In genomic region chr5:133059621-133060020, GRCh38 we compare ENCODE assay signal across 15 cellular contexts. TPM values are rescaled to one million over a fixed set of nuclear protein-coding genes. Genes with fewer than 3 reads are reported as not detected.
DNase-seq lines count a peak whose midpoint lies in the region; ATAC-seq and TF ChIP-seq lines count a peak whose summit lies in the region.
"Had no signal": no experiment of that assay in that cellular context is flagged by ENCODE, and none has a peak within 500 bp of the region (broad histone marks: within the 10 kb centered on the region; RNA-seq: fewer than 3 reads in every experiment).

No MANE protein-coding gene starts in this region.

- no peak overlapping the region for H3K4me2 ChIP-seq in SK-N-SH
- H3K4me2 ChIP-seq: A549 had no signal

- intact Hi-C loops in lower lobe of right lung (cut with DNase I) (no loop called here), dorsolateral prefrontal cortex (cut with DNase I) (loop anchor here in 1 of 2 donors (10.0 kb wide), 1 partner anchor 195 kb away; the partner anchor contains the start of genes GDF9 and UQCRQ)

- TF ChIP-seq RAD21 in SK-N-SH (IDR thresholded peaks at IDR 0.05; ENCODE audit: low read length), result no peak

- CTCF ChIA-PET in SK-N-SH (lab: Yijun Ruan, JAX), result interaction anchor here (0.6 kb wide), 1 partner anchor 350 kb away, joined by 4 read pairs; no protein-coding TSS in a partner anchor

- H3K36me3 ChIP-seq in lower lobe of right lung, result no peaks in the 10 kb centered on the region
- H3K36me3 ChIP-seq in SK-N-SH (replicated peaks in 1 of 2; ENCODE audit: control insufficient read depth in 1 of 2, insufficient read depth in 2 of 2, low read length in 1 of 2), result peaks cover 1 to 11% of the 10 kb centered on the region in 2 experiments

- no peak overlapping the region for H3K4me3 ChIP-seq in lower lobe of right lung
- H3K4me3 ChIP-seq in SK-N-SH (ENCODE audit: low read depth in 2 of 2, low read length in 1 of 2), result no peak overlapping the region
- H3K4me3 ChIP-seq in dorsolateral prefrontal cortex, result no peak overlapping the region
- H3K4me3 ChIP-seq: A549, GM23248 had no signal

- H3K4me1 Mint-ChIP-seq in activated naive CD8-positive, alpha-beta T cell (ENCODE audit: low read depth), result peaks cover 65% of the 10 kb centered on the region
- H3K4me1 Mint-ChIP-seq in activated naive CD8-positive, alpha-beta T cell treated with anti-CD3 and anti-CD28 coated beads, Interleukin-2, amount 50 U/mL, for 24 hours, result peaks cover 55% of the 10 kb centered on the region
- H3K4me1 Mint-ChIP-seq in immature natural killer cell, result peaks cover 50 to 67% of the 10 kb centered on the region in 2 donors

- H3K9ac ChIP-seq in SK-N-SH, result no peak overlapping the region
- H3K9ac ChIP-seq: GM23248 had no signal

- POLR2A ChIA-PET in SK-N-SH (lab: Yijun Ruan, JAX), result no interaction called here

- TF ChIP-seq EP300 in SK-N-SH (IDR thresholded peaks at IDR 0.05; ENCODE audit: borderline replicate concordance in 1 of 2, low read depth in 1 of 2, low read length in 1 of 2), result no peak

- peaks cover 4% of the 10 kb centered on the region for H3F3A ChIP-seq in SK-N-SH (replicated peaks; ENCODE audit: insufficient read depth)

- no peaks in the 10 kb centered on the region for H3K27me3 Mint-ChIP-seq in activated naive CD8-positive, alpha-beta T cell
- no peaks in the 10 kb centered on the region for H3K27me3 Mint-ChIP-seq in activated naive CD8-positive, alpha-beta T cell treated with anti-CD3 and anti-CD28 coated beads, Interleukin-2, amount 50 U/mL, for 24 hours
- no peaks in the 10 kb centered on the region for H3K27me3 Mint-ChIP-seq in immature natural killer cell (ENCODE audit: low read depth in 3 of 3)

- DNase-seq in activated naive CD8-positive, alpha-beta T cell treated with anti-CD3 and anti-CD28 coated beads, Interleukin-2, amount 50 U/mL, for 24 hours, result no peak
- peak; percentile 97 for DNase-seq in NCI-H82 (lab: John Stamatoyannopoulos, UW)
- no peak for DNase-seq in immature natural killer cell
- DNase-seq in lower lobe of right lung, result no peak
- no peak for DNase-seq in SK-N-SH
- DNase-seq in dorsolateral prefrontal cortex, result no peak
- DNase-seq: GF-D8, GM23248, NCI-H146, NCI-H345, NCI-H748 treated with DMSO at 0.1 percent for 48 hours had no signal

- H3K9me3 Mint-ChIP-seq in activated naive CD8-positive, alpha-beta T cell (ENCODE audit: low read depth), result no peaks in the 10 kb centered on the region
- H3K9me3 Mint-ChIP-seq in activated naive CD8-positive, alpha-beta T cell treated with anti-CD3 and anti-CD28 coated beads, Interleukin-2, amount 50 U/mL, for 24 hours, result no peaks in the 10 kb centered on the region
- no peaks in the 10 kb centered on the region for H3K9me3 Mint-ChIP-seq in immature natural killer cell
- H3K9me3 Mint-ChIP-seq: CD14-positive monocyte had no signal

- H3K9me3 ChIP-seq in lower lobe of right lung (no peaks in the 10 kb centered on the region), SK-N-SH (no peaks in the 10 kb centered on the region)
- H3K9me3 ChIP-seq: A549 had no signal

- peak overlapping the region; percentile 55 for H3K4me3 Mint-ChIP-seq in activated naive CD8-positive, alpha-beta T cell
- H3K4me3 Mint-ChIP-seq in activated naive CD8-positive, alpha-beta T cell treated with anti-CD3 and anti-CD28 coated beads, Interleukin-2, amount 50 U/mL, for 24 hours, result no peak overlapping the region
- no peak overlapping the region for H3K4me3 Mint-ChIP-seq in immature natural killer cell
- H3K4me3 Mint-ChIP-seq: CD14-positive monocyte had no signal

- H3K36me3 Mint-ChIP-seq in activated naive CD8-positive, alpha-beta T cell, result peaks cover 5% of the 10 kb centered on the region
- H3K36me3 Mint-ChIP-seq in activated naive CD8-positive, alpha-beta T cell treated with anti-CD3 and anti-CD28 coated beads, Interleukin-2, amount 50 U/mL, for 24 hours (ENCODE audit: low read depth), result peaks cover 24% of the 10 kb centered on the region
- H3K36me3 Mint-ChIP-seq in immature natural killer cell, result no peaks in the 10 kb centered on the region

- H3K27ac Mint-ChIP-seq in activated naive CD8-positive, alpha-beta T cell, result no peak overlapping the region
- H3K27ac Mint-ChIP-seq in activated naive CD8-positive, alpha-beta T cell treated with anti-CD3 and anti-CD28 coated beads, Interleukin-2, amount 50 U/mL, for 24 hours, result no peak overlapping the region
- H3K27ac Mint-ChIP-seq in immature natural killer cell, result peak overlapping the region in 4 of 6 donors; percentile 9 to 70 (median 30)

- H3K27me3 ChIP-seq in lower lobe of right lung (ENCODE audit: low read depth) (no peaks in the 10 kb centered on the region), SK-N-SH (ENCODE audit: insufficient read depth) (no peaks in the 10 kb centered on the region), dorsolateral prefrontal cortex (no peaks in the 10 kb centered on the region)

- WGBS in SK-N-SH (ENCODE audit: low lambda C conversion rate), result 92% methylated on average over 3 of the region's 3 CpGs

- H3K27ac ChIP-seq in lower lobe of right lung (no peak overlapping the region), SK-N-SH (ENCODE audit: low read depth in 2 of 2, low read length in 1 of 2) (no peak overlapping the region), dorsolateral prefrontal cortex (no peak overlapping the region)
- H3K27ac ChIP-seq: A549, GM23248 had no signal

- no peak for ATAC-seq in activated naive CD8-positive, alpha-beta T cell treated with anti-CD3 and anti-CD28 coated beads, Interleukin-2, amount 50 U/mL, for 24 hours
- no peak for ATAC-seq in HG03432 (IDR thresholded peaks at IDR 0.05; ENCODE audit: unreplicated experiment)
- no peak for ATAC-seq in lower lobe of right lung
- ATAC-seq: A549 had no signal

- no peak overlapping the region for H2AFZ ChIP-seq in SK-N-SH (ENCODE audit: low read depth)
- H2AFZ ChIP-seq: GM23248 had no signal

- H4K20me1 ChIP-seq in SK-N-SH (ENCODE audit: insufficient read depth), result peaks cover 97% of the 10 kb centered on the region

- H3K9me2 ChIP-seq in SK-N-SH, result no peaks in the 10 kb centered on the region

- H3K4me1 ChIP-seq in lower lobe of right lung (peaks cover 15% of the 10 kb centered on the region), SK-N-SH (ENCODE audit: control insufficient read depth in 1 of 2, insufficient read depth in 2 of 2, low read depth in 1 of 2, low read length in 1 of 2) (no peaks in the 10 kb centered on the region)

- H3K79me2 ChIP-seq in SK-N-SH (ENCODE audit: insufficient read depth), result peaks cover 100% of the 10 kb centered on the region

- TF ChIP-seq CTCF in lower lobe of right lung (IDR thresholded peaks at IDR 0.05) (no peak), SK-N-SH (IDR thresholded peaks at IDR 0.05) (no peak), dorsolateral prefrontal cortex (IDR thresholded peaks at IDR 0.05 in 54 of 56, conservative IDR thresholded peaks at IDR 0.05 in 2 of 56; ENCODE audit: low read depth in 1 of 56, partially characterized antibody in 56 of 56) (no peak)

TF ChIP-seq in SK-N-SH, 30 proteins besides CTCF, POLR2A, EP300 and RAD21 (continues in another document):
- TF ChIP-seq TEAD4 (IDR thresholded peaks at IDR 0.05; ENCODE audit: borderline replicate concordance, insufficient read depth) (no peak), RCOR1 (IDR thresholded peaks at IDR 0.05; ENCODE audit: low read length) (no peak), IRF3 (IDR thresholded peaks at IDR 0.05; ENCODE audit: low read depth, low read length) (no peak), GABPA (IDR thresholded peaks at IDR 0.05; ENCODE audit: low read depth) (no peak), POLR2AphosphoS5 (IDR thresholded peaks at IDR 0.05; ENCODE audit: low read depth, low read length) (no peak), FOXM1 (IDR thresholded peaks at IDR 0.05; ENCODE audit: low read depth) (no peak), ZBTB33 (IDR thresholded peaks at IDR 0.05; ENCODE audit: borderline replicate concordance, low read depth) (no peak)

RNA-seq across cellular contexts. Expression of gene HSPA4, which starts 7.8 kb away (rescaled TPM):
- polyA plus RNA-seq in immature natural killer cell (10 to 100 TPM; 17.3 to 51.3 (median 32.3) TPM), SK-N-SH (2012; rRNA removed) (18.8 and 20.2 TPM in 2 replicates)
- total RNA-seq in lower lobe of right lung (66.0 TPM), dorsolateral prefrontal cortex (100 to 1,000 TPM in 51 of 120 experiments, 10 to 100 TPM in 69; 61.6 to 183 (median 97.3) TPM)
- polyA plus RNA-seq in SK-N-SH (2012; cell fraction: cytosol; rRNA removed), result 29.1 and 50.4 TPM in 2 replicates
- 14.9 and 29.0 TPM in 2 replicates for polyA plus RNA-seq in SK-N-SH (2012; cell fraction: nucleus; rRNA removed)

RNA-seq across cellular contexts. Expression of gene ZCCHC10, which starts 33.3 kb away (rescaled TPM):
- 10 to 100 TPM; 44.4 to 47.6 (median 44.5) TPM for polyA plus RNA-seq in immature natural killer cell
- total RNA-seq in lower lobe of right lung, result 18.5 TPM
- 26.3 and 28.4 TPM in 2 replicates for polyA plus RNA-seq in SK-N-SH (2012; rRNA removed)
- polyA plus RNA-seq in SK-N-SH (2012; cell fraction: cytosol; rRNA removed), result 25.5 and 32.7 TPM in 2 replicates
- 10.6 and 12.8 TPM in 2 replicates for polyA plus RNA-seq in SK-N-SH (2012; cell fraction: nucleus; rRNA removed)
- 10 to 100 TPM in 115 of 120 experiments, 1 to 10 TPM in 5; 7.5 to 24.1 (median 14.4) TPM for total RNA-seq in dorsolateral prefrontal cortex

Comparison
In these comparisons a context has a peak if more than half of its experiments do, and no peak if none do; other contexts are left out.
1. H3K27ac Mint-ChIP-seq: peak in immature natural killer cell (4 of 6); none in activated naive CD8-positive, alpha-beta T cell (single experiment) and activated naive CD8-positive, alpha-beta T cell treated with anti-CD3 and anti-CD28 coated beads, Interleukin-2, amount 50 U/mL, for 24 hours (single experiment).